Comparison of ENCODE assay signal across 17 cellular contexts in the genomic region with DNA sequence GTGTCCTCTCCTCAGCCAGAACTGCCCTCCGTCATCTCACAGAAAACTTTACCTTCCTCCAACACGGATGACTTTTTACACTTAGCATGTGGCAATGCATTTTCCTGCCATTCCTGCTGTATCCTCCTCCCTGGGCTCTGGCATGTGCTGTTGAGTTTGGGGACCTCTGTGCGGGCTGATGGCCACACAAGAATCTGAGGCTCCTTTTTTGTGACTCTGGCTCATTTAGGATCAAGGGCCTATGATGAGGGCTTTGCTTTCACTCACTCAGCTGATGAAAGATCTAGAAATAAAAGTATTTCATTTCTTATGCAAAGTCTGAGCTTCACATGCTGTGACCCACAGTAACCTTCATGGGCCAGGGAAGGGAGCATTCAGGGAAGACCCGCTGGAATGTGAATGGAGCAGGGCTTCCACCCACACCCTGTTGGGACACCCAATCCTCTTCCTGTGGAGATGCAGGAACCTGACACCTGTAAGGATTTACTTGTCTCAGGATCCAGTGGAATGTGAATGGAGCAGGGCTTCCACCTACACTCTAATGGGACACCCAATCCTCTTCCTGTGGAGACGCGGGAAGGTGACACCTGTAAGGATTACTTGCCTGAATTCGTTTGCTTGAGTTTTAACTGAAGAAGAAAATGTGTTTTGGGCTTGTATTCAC.
A peak's percentile ranks its signal among the peaks of the same experiment; 100 is the strongest.
DNase-seq lines count a peak whose midpoint lies in the region; ATAC-seq, FAIRE-seq and TF ChIP-seq lines count a peak whose summit lies in the region.
"Had no signal": no experiment of that assay in that cellular context is flagged by ENCODE, and none has a peak within 500 bp of the region (broad histone marks: within the 10 kb centered on the region; RNA-seq: fewer than 3 reads in every experiment).

No MANE protein-coding gene starts in this region.

- no peak overlapping the region for H3K18ac ChIP-seq in trophoblast cell (ENCODE audit: low read length)

- H4K91ac ChIP-seq in trophoblast cell (ENCODE audit: low read depth, low read length): peak overlapping the region; percentile 42

- TF ChIP-seq EP300 in K562 (IDR thresholded peaks at IDR 0.05; ENCODE audit: low read length): no peak

- WGBS in HUES64: 81% methylated on average over 7 of the region's 7 CpGs
- WGBS in K562 (ENCODE audit: insufficient coverage, low coverage, missing lambda C conversion rate): 79% methylated on average over 6 of the region's 7 CpGs
- no CpG with 5 or more reads among the region's 7 CpGs for WGBS in trophoblast cell (ENCODE audit: extremely low coverage, insufficient coverage, insufficient read length)

- DNase-seq in K562 (ENCODE audit: extremely low read depth in 1 of 4, low spot score in 3 of 4) (no peak), iPS-NIHi11 (ENCODE audit: low spot score) (peak; percentile 58), trophoblast cell (no peak), dermis blood vessel endothelial cell (no peak), GM10266 (ENCODE audit: extremely low spot score) (no peak)
- DNase-seq: CD4-positive, alpha-beta T cell; DMS53; Karpas-422; MM.1S; NCI-H1092 treated with DMSO at 0.1 percent for 48 hours; NCI-H524; Peyer's patch; Right ventricle myocardium superior; SK-N-SH had no signal

- intact Hi-C loops in K562 (cut with micrococcal nuclease): no loop called here

- peak overlapping the region; percentile 7 for H2AK5ac ChIP-seq in trophoblast cell (ENCODE audit: low read length)

- in situ Hi-C loops in K562 (cut with MboI): no loop called here

- H3K9me3 ChIP-seq in HUES64 (ENCODE audit: insufficient read depth, low read depth, low read length): no peaks in the 10 kb centered on the region
- peaks cover 2% of the 10 kb centered on the region; the same call in 1 of the 2 replicates for H3K9me3 ChIP-seq in K562 (replicated peaks; ENCODE audit: control insufficient read depth, insufficient read depth, low read depth, low read length)
- H3K9me3 ChIP-seq in trophoblast cell (ENCODE audit: insufficient read depth, low read depth, low read length): no peaks in the 10 kb centered on the region
- H3K9me3 ChIP-seq: Peyer's patch had no signal

- H3K79me2 ChIP-seq in K562 (ENCODE audit: control insufficient read depth, insufficient read depth, low read length): no peaks in the 10 kb centered on the region
- peaks cover 1% of the 10 kb centered on the region for H3K79me2 ChIP-seq in trophoblast cell (ENCODE audit: control insufficient read depth, insufficient read depth, low read length, poor library complexity)

- no peaks in the 10 kb centered on the region for H3K9me1 ChIP-seq in K562 (ENCODE audit: control insufficient read depth, insufficient read depth, low read length)

- no peaks in the 10 kb centered on the region for H3K27me3 ChIP-seq in HUES64 (ENCODE audit: insufficient read depth, low read length)
- no peaks in the 10 kb centered on the region for H3K27me3 ChIP-seq in K562 (ENCODE audit: control insufficient read depth in 2 of 2, insufficient read depth in 2 of 2, low read length in 2 of 2)
- H3K27me3 ChIP-seq in trophoblast cell (ENCODE audit: insufficient read depth, low read length): no peaks in the 10 kb centered on the region
- H3K27me3 ChIP-seq: Peyer's patch had no signal

- H4K12ac ChIP-seq in trophoblast cell (ENCODE audit: low read depth, low read length): no peak overlapping the region

- TF ChIP-seq CTCF in K562 (IDR thresholded peaks at IDR 0.05 in 2 of 3, conservative IDR thresholded peaks at IDR 0.05 in 1 of 3; ENCODE audit: insufficient read depth in 2 of 3, low read depth in 1 of 3, low read length in 3 of 3) (no peak), GM10266 (IDR thresholded peaks at IDR 0.05; ENCODE audit: control insufficient read depth, insufficient read depth, low read depth, missing control alignments) (no peak)

- no peak overlapping the region for H2BK5ac ChIP-seq in trophoblast cell (ENCODE audit: low read depth, low read length, poor library complexity)

- no peak overlapping the region for H3K4ac ChIP-seq in trophoblast cell (ENCODE audit: low read depth, low read length)

- CTCF ChIA-PET in K562 (lab: Yijun Ruan, JAX; ENCODE audit: low intra/inter-chr PET ratio): no interaction called here

- no peak for FAIRE-seq in K562 (lab: Jason Lieb, UNC)

- peak overlapping the region; percentile 64; the same call in 1 of the 2 replicates for H3K27ac ChIP-seq in HUES64 (ENCODE audit: low read depth, low read length)
- no peak overlapping the region; the same call in 2 of the 3 replicates for H3K27ac ChIP-seq in K562 (ENCODE audit: extremely low read depth, low read depth, low read length)
- no peak overlapping the region for H3K27ac ChIP-seq in trophoblast cell (ENCODE audit: low read depth, low read length)
- H3K27ac ChIP-seq: Peyer's patch had no signal

- H4K20me1 ChIP-seq in K562 (replicated peaks; ENCODE audit: control insufficient read depth, insufficient read depth, low read length): no peaks in the 10 kb centered on the region

- H3K4me2 ChIP-seq in K562 (ENCODE audit: insufficient read depth, low read length) (no peak overlapping the region), trophoblast cell (ENCODE audit: low read length) (no peak overlapping the region)
- H3K4me2 ChIP-seq: SK-N-SH had no signal

- H3K4me3 ChIP-seq in HUES64 (ENCODE audit: low read length) (no peak overlapping the region), K562 (no peak overlapping the region), trophoblast cell (ENCODE audit: low read depth, low read length) (no peak overlapping the region)
- H3K4me3 ChIP-seq: Peyer's patch had no signal

- peak overlapping the region; percentile 36 for H4K8ac ChIP-seq in trophoblast cell (ENCODE audit: low read depth, low read length)

- H3K14ac ChIP-seq in trophoblast cell (ENCODE audit: low read length): peak overlapping the region; percentile 12

- TF ChIP-seq POLR2A in K562 (conservative IDR thresholded peaks at IDR 0.05): no peak

- no peak overlapping the region for H3K23ac ChIP-seq in trophoblast cell (ENCODE audit: low read length)

- no peaks in the 10 kb centered on the region for H3K36me3 ChIP-seq in HUES64 (ENCODE audit: insufficient read depth, low read length)
- H3K36me3 ChIP-seq in K562 (ENCODE audit: control insufficient read depth, insufficient read depth, low read length): no peaks in the 10 kb centered on the region
- H3K36me3 ChIP-seq in trophoblast cell (ENCODE audit: control insufficient read depth in 1 of 2, insufficient read depth in 2 of 2, low read length in 2 of 2): no peaks in the 10 kb centered on the region
- H3K36me3 ChIP-seq: Peyer's patch had no signal

- peaks cover 12% of the 10 kb centered on the region; the same call in 1 of the 2 replicates for H3K4me1 ChIP-seq in HUES64 (ENCODE audit: insufficient read depth, low read length)
- peaks cover 14 to 17% of the 10 kb centered on the region in 2 experiments; a peak in 4 of 5 replicates for H3K4me1 ChIP-seq in K562 (replicated peaks in 1 of 2; ENCODE audit: control insufficient read depth in 2 of 2, insufficient read depth in 2 of 2, low read length in 2 of 2)
- peaks cover 10 to 16% of the 10 kb centered on the region in 2 experiments for H3K4me1 ChIP-seq in trophoblast cell (ENCODE audit: control insufficient read depth in 1 of 2, insufficient read depth in 2 of 2, low read length in 2 of 2)
- H3K4me1 ChIP-seq: Peyer's patch had no signal

- ATAC-seq in K562: no peak
- ATAC-seq in HG03280 (IDR thresholded peaks at IDR 0.05; ENCODE audit: unreplicated experiment): no peak
- no peak for ATAC-seq in HG03571 (IDR thresholded peaks at IDR 0.05; ENCODE audit: unreplicated experiment)

- H3K9ac ChIP-seq in HUES64 (ENCODE audit: low read depth, low read length) (no peak overlapping the region), K562 (ENCODE audit: insufficient read depth in 1 of 2, low read depth in 2 of 2, low read length in 2 of 2) (0 out of 4 replicates have a peak overlapping the region, but pooled peaks of 1 of the 2 experiments have one; percentile 32), trophoblast cell (ENCODE audit: low read length) (no peak overlapping the region)
- H3K9ac ChIP-seq: SK-N-SH had no signal

- H2AFZ ChIP-seq in K562 (ENCODE audit: low read depth, low read length) (peak overlapping the region; percentile 66), trophoblast cell (ENCODE audit: insufficient read depth, low read length, poor library complexity) (no peak overlapping the region)

- no TSS peak for BruUV-seq in K562 (replicated peaks; lab: Mats Ljungman, UMichigan)

- no peak for TF ChIP-seq RAD21 in K562 (CRISPR knock-in tag; conservative IDR thresholded peaks at IDR 0.05 in 1 of 2, IDR thresholded peaks at IDR 0.05 in 1 of 2)

- peak overlapping the region; percentile 37 for H2BK12ac ChIP-seq in trophoblast cell (ENCODE audit: low read length)

- H3K79me1 ChIP-seq in trophoblast cell (ENCODE audit: low read length): peaks cover 12% of the 10 kb centered on the region

- peak overlapping the region; percentile 8 for H2BK120ac ChIP-seq in trophoblast cell (ENCODE audit: insufficient read depth, low read length, poor library complexity)

- POLR2A ChIA-PET in K562 (lab: Yijun Ruan, JAX): interaction anchor here (0.9 kb wide), 1 partner anchor 9 kb away, joined by 3 read pairs; no protein-coding TSS in a partner anchor

TF ChIP-seq in K562, 482 proteins besides CTCF, POLR2A, EP300 and RAD21:
- TF ChIP-seq PTRF (tag; IDR thresholded peaks at IDR 0.05) (no peak), NBN (IDR thresholded peaks at IDR 0.05; ENCODE audit: low read depth) (no peak), FOXK2 (conservative IDR thresholded peaks at IDR 0.05 in 1 of 2, IDR thresholded peaks at IDR 0.05 in 1 of 2; ENCODE audit: low read depth in 2 of 2) (no peak)
TF ChIP-seq in K562: peak in this region for 0.
